8 cellular contexts compared by ENCODE assay signal in the genomic region with DNA sequence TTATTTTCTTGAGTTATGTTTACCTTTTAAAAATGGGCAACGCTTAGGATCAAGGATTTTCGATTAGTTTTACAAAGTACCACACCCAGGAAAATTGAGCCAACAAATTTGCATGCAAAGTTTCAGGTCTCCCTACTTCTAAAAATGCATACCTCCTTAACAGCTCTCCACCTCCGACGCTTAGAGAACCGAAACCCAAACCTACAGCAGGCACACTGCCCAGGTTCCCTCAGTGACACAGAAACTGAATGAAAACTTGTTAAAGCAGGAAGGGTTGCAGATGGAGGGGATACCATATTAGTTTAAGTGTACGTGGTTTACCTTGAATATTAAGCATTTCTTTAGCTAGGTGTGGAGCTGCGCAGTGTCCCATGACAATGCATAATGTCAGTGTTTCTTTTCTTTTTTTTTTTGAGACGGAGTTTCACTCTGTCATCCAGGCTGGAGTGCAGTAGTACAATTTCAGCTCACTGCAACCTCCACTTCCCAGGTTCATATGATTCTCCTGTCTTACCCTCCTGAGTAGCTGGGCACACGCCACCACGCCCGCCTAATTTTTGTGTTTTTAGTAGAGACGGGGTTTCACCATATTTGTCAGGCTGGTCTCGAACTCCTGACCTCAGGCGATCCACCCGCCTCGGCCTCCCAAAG. TPM values are rescaled to one million over a fixed set of nuclear protein-coding genes. Genes with fewer than 3 reads are reported as not detected.
DNase-seq lines count a peak whose midpoint lies in the region; ATAC-seq, FAIRE-seq and TF ChIP-seq lines count a peak whose summit lies in the region.

No MANE protein-coding gene starts in this region.

- POLR2A ChIA-PET in HEK293T (lab: Yijun Ruan, JAX) = interaction anchor here (1.7 kb wide), 1 partner anchor 10 kb away, joined by 4 read pairs; no protein-coding TSS in a partner anchor

- CTCF ChIA-PET in HEK293T (lab: Yijun Ruan, JAX) = no interaction called here

- DNase-seq in HEK293T (ENCODE audit: extremely low spot score) (no peak), MV-4-11 (lab: John Stamatoyannopoulos, UW) (peak; percentile 47), germinal center (ENCODE audit: low spot score) (peak; percentile 73), urothelium cell line (ENCODE audit: low spot score) (no peak), NCI-H345 treated with DMSO at 0.1 percent for 48 hours (lab: John Stamatoyannopoulos, UW; ENCODE audit: unreplicated experiment) (no peak), cortex of kidney (lab: John Stamatoyannopoulos, UW) (no peak), chondrocyte (ENCODE audit: low spot score) (no peak)

- no peaks in the 10 kb centered on the region for H3K9me3 Mint-ChIP-seq in chondrocyte (ENCODE audit: low read depth)

- no peak for FAIRE-seq in urothelium cell line (lab: Jason Lieb, UNC)

- TF ChIP-seq CTCF in chondrocyte (IDR thresholded peaks at IDR 0.05) = no peak

- H3K27me3 Mint-ChIP-seq in chondrocyte (ENCODE audit: low read depth) = no peaks in the 10 kb centered on the region

- peaks cover 34% of the 10 kb centered on the region for H3K4me1 Mint-ChIP-seq in chondrocyte (ENCODE audit: low read depth)

- H3K36me3 Mint-ChIP-seq in chondrocyte (ENCODE audit: low read depth) = peaks cover 4% of the 10 kb centered on the region

- H3K4me3 Mint-ChIP-seq in chondrocyte (ENCODE audit: unreplicated experiment) = no peak overlapping the region

- H3K27ac Mint-ChIP-seq in chondrocyte (ENCODE audit: unreplicated experiment) = no peak overlapping the region

- ATAC-seq in GM18520 (IDR thresholded peaks at IDR 0.05; ENCODE audit: unreplicated experiment) = peak; percentile 82

TF ChIP-seq in HEK293T, 16 proteins besides CTCF, POLR2A, EP300 and RAD21:
- 0 out of 2 replicates have a peak, but pooled peaks have one; percentile 11 for TF ChIP-seq ZNF384 (IDR thresholded peaks at IDR 0.05)
- no peak for TF ChIP-seq NFRKB (IDR thresholded peaks at IDR 0.05)

RNA-seq across cellular contexts. Expression of a gene that starts 1.6 kb away (rescaled TPM):
- total RNA-seq in chondrocyte = 157 to 211 TPM (median 163 TPM) in 3 replicates

Comparison
In these comparisons a context has a peak if more than half of its experiments do, and no peak if none do; other contexts are left out.
1. DNase-seq: peak in MV-4-11 (single experiment) and germinal center (single experiment); none in HEK293T (single experiment), urothelium cell line (single experiment), NCI-H345 treated with DMSO at 0.1 percent for 48 hours (single experiment), cortex of kidney (single experiment) and chondrocyte (single experiment).